ENCODE assay signal across 8 cellular contexts in genomic region chr14:35808658-35809563, GRCh38. TPM values are rescaled to one million over a fixed set of nuclear protein-coding genes. Genes with fewer than 3 reads are reported as not detected.
DNase-seq lines count a peak whose midpoint lies in the region; ATAC-seq and TF ChIP-seq lines count a peak whose summit lies in the region.
"Not testable (repeated sequence)": the region's sequence is repeated elsewhere in the genome, so short reads cannot be mapped to it uniquely, and the experiment has no call there.

Gene RALGAPA1 (minus strand): TSS chr14:35809295. CDS start chr14:35808835, 460 bp downstream.

- not testable (repeated sequence) for H3K36me3 ChIP-seq in esophagus (ENCODE audit: control insufficient read depth in 2 of 2, insufficient read depth in 2 of 2, low read length in 1 of 2); mucosa of stomach (ENCODE audit: control insufficient read depth, insufficient read depth, low read length)

- H3K4me1 ChIP-seq in esophagus (ENCODE audit: control insufficient read depth in 2 of 2, insufficient read depth in 2 of 2, low read length in 1 of 2); mucosa of stomach (ENCODE audit: control insufficient read depth, insufficient read depth, low read length): not testable (repeated sequence)

- DNase-seq in DMS79 treated with DMSO at 0.1 percent for 48 hours (lab: John Stamatoyannopoulos, UW) (peak; percentile 100), KG1 (lab: John Stamatoyannopoulos, UW) (peak; percentile 78)
- DNase-seq in activated T-cell treated with anti-CD3 and anti-CD28 coated beads, Interleukin-2, amount 50 U/mL, for 4 hours = peak; percentile 93
- DNase-seq in stimulated activated CD8-positive, alpha-beta memory T cell treated with anti-CD3 and anti-CD28 coated beads, Interleukin-7, amount 100 ng/mL, for 1 hour (ENCODE audit: low read depth in 2 of 2) = peak; percentile 87 to 88

- H3K27me3 ChIP-seq in esophagus (ENCODE audit: control insufficient read depth in 1 of 2, insufficient read depth in 2 of 2, low read length in 2 of 2); mucosa of stomach (ENCODE audit: control insufficient read depth, insufficient read depth, low read length): not testable (repeated sequence)

- 0 to 1% methylated on average over 45 to 51 of the region's 64 CpGs for WGBS in esophagus, 2 donors

- peak; percentile 97 for ATAC-seq in GM21723 (IDR thresholded peaks at IDR 0.05; ENCODE audit: unreplicated experiment)
- peak; percentile 97 to 98 for ATAC-seq in activated T-cell treated with anti-CD3 and anti-CD28 coated beads, Interleukin-2, amount 50 U/mL, for 4 hours

- peaks cover 23% of the 10 kb centered on the region for H3K4me1 Mint-ChIP-seq in activated T-cell treated with anti-CD3 and anti-CD28 coated beads, Interleukin-2, amount 50 U/mL, for 4 hours (ENCODE audit: low read depth)

- H3K27me3 Mint-ChIP-seq in activated T-cell treated with anti-CD3 and anti-CD28 coated beads, Interleukin-2, amount 50 U/mL, for 4 hours (ENCODE audit: low read depth) = not testable (repeated sequence)

- peak within 1 kb of the TSS; percentile 87 for H3K9ac ChIP-seq in mucosa of stomach (ENCODE audit: low read length)

- not testable (repeated sequence) for H3K9me3 ChIP-seq in esophagus (ENCODE audit: control insufficient read depth in 2 of 2, insufficient read depth in 1 of 2, low read depth in 1 of 2, low read length in 1 of 2); mucosa of stomach (ENCODE audit: control insufficient read depth, low read length)

- not testable (repeated sequence) for H3K36me3 Mint-ChIP-seq in activated T-cell treated with anti-CD3 and anti-CD28 coated beads, Interleukin-2, amount 50 U/mL, for 4 hours (ENCODE audit: insufficient read depth)

- peak within 1 kb of the TSS; percentile 97 to 98 for H3K27ac ChIP-seq in esophagus (ENCODE audit: low read depth in 2 of 2, low read length in 1 of 2)

- H3K4me3 ChIP-seq in esophagus (ENCODE audit: low read depth in 1 of 2, low read length in 2 of 2) (peak within 1 kb of the TSS; percentile 80 to 86), mucosa of stomach (ENCODE audit: low read length) (peak within 1 kb of the TSS; percentile 58)

- not testable (repeated sequence) for H3K9me3 Mint-ChIP-seq in activated T-cell treated with anti-CD3 and anti-CD28 coated beads, Interleukin-2, amount 50 U/mL, for 4 hours

- H3K4me3 Mint-ChIP-seq in activated T-cell treated with anti-CD3 and anti-CD28 coated beads, Interleukin-2, amount 50 U/mL, for 4 hours = peak within 1 kb of the TSS; percentile 99

TF ChIP-seq in PFSK-1, 5 proteins besides CTCF, POLR2A, EP300 and RAD21:
- 0 out of 2 replicates have a peak, but pooled peaks have one; percentile 42 for TF ChIP-seq POLR2AphosphoS5 (IDR thresholded peaks at IDR 0.05; ENCODE audit: low read depth, low read length)

RNA-seq across cellular contexts. Expression of gene RALGAPA1, which starts in this region (rescaled TPM):
- polyA plus RNA-seq in PFSK-1 (2012; ENCODE audit: insufficient read length, low read depth) = 5.7 TPM
- 10 to 100 TPM; 37.3 to 44.2 (median 41.9) TPM for total RNA-seq in activated T-cell treated with anti-CD3 and anti-CD28 coated beads, Interleukin-2, amount 50 U/mL, for 4 hours
- 10 to 100 TPM; 10.5 to 20.3 TPM for polyA plus RNA-seq in esophagus

Comparison
In these comparisons a context has a peak if more than half of its experiments do, and no peak if none do; other contexts are left out.
1. Peak in every context shown above with its lines: DNase-seq, ATAC-seq, H3K4me3 ChIP-seq and H3K27ac ChIP-seq.